1 cellular context compared by ENCODE assay signal in the genomic region with DNA sequence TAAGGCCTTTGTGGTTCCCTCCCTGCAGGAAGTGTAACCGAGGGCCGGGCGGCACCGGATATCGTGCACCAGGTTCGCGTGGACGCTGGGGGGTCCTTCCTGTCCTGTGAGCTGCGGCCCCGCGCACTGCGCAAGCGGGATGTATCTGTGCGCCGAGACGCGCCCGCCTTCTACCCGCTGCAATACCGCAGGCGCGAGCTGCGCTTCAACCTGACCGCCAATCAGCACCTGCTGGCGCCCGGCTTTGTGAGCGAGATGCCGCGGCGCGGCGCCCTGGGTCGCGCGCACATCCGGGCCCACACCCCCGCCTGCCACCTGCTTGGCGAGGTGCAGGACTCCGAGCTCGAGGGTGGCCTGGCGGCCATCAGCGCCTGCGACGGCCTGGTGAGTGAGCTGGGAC.
TF ChIP-seq lines count a peak whose summit lies in the region.

No MANE protein-coding gene starts in this region.

TF ChIP-seq in WTC11, 78 proteins besides CTCF, POLR2A, EP300 and RAD21 (continued from another document):
- TF ChIP-seq, protein P1, sequence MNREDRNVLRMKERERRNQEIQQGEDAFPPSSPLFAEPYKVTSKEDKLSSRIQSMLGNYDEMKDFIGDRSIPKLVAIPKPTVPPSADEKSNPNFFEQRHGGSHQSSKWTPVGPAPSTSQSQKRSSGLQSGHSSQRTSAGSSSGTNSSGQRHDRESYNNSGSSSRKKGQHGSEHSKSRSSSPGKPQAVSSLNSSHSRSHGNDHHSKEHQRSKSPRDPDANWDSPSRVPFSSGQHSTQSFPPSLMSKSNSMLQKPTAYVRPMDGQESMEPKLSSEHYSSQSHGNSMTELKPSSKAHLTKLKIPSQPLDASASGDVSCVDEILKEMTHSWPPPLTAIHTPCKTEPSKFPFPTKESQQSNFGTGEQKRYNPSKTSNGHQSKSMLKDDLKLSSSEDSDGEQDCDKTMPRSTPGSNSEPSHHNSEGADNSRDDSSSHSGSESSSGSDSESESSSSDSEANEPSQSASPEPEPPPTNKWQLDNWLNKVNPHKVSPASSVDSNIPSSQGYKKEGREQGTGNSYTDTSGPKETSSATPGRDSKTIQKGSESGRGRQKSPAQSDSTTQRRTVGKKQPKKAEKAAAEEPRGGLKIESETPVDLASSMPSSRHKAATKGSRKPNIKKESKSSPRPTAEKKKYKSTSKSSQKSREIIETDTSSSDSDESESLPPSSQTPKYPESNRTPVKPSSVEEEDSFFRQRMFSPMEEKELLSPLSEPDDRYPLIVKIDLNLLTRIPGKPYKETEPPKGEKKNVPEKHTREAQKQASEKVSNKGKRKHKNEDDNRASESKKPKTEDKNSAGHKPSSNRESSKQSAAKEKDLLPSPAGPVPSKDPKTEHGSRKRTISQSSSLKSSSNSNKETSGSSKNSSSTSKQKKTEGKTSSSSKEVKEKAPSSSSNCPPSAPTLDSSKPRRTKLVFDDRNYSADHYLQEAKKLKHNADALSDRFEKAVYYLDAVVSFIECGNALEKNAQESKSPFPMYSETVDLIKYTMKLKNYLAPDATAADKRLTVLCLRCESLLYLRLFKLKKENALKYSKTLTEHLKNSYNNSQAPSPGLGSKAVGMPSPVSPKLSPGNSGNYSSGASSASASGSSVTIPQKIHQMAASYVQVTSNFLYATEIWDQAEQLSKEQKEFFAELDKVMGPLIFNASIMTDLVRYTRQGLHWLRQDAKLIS (CRISPR knock-in tag; IDR thresholded peaks at IDR 0.05; ENCODE audit: borderline replicate concordance): no peak
- TF ChIP-seq, protein P2, sequence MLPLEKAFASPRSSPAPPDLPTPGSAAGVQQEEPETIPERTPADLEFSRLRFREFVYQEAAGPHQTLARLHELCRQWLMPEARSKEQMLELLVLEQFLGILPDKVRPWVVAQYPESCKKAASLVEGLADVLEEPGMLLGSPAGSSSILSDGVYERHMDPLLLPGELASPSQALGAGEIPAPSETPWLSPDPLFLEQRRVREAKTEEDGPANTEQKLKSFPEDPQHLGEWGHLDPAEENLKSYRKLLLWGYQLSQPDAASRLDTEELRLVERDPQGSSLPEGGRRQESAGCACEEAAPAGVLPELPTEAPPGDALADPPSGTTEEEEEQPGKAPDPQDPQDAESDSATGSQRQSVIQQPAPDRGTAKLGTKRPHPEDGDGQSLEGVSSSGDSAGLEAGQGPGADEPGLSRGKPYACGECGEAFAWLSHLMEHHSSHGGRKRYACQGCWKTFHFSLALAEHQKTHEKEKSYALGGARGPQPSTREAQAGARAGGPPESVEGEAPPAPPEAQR (CRISPR knock-in tag; IDR thresholded peaks at IDR 0.05): no peak
- TF ChIP-seq, protein P3, sequence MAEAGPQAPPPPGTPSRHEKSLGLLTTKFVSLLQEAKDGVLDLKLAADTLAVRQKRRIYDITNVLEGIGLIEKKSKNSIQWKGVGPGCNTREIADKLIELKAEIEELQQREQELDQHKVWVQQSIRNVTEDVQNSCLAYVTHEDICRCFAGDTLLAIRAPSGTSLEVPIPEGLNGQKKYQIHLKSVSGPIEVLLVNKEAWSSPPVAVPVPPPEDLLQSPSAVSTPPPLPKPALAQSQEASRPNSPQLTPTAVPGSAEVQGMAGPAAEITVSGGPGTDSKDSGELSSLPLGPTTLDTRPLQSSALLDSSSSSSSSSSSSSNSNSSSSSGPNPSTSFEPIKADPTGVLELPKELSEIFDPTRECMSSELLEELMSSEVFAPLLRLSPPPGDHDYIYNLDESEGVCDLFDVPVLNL (CRISPR knock-in tag; IDR thresholded peaks at IDR 0.05; ENCODE audit: borderline replicate concordance, low read depth): no peak
- TF ChIP-seq CBFB (CRISPR knock-in tag; IDR thresholded peaks at IDR 0.05; ENCODE audit: low read depth) (no peak), ZNF232 (CRISPR knock-in tag; IDR thresholded peaks at IDR 0.05) (no peak), NR1H2 (CRISPR knock-in tag; IDR thresholded peaks at IDR 0.05) (no peak), KAT7 (CRISPR knock-in tag; IDR thresholded peaks at IDR 0.05; ENCODE audit: borderline replicate concordance) (no peak), TP53 (CRISPR knock-in tag; IDR thresholded peaks at IDR 0.05) (no peak), FOXJ3 (CRISPR knock-in tag; IDR thresholded peaks at IDR 0.05; ENCODE audit: borderline replicate concordance) (no peak), JAZF1 (CRISPR knock-in tag; IDR thresholded peaks at IDR 0.05) (no peak), NR2C2 (CRISPR knock-in tag; IDR thresholded peaks at IDR 0.05) (no peak), SMAD3 (CRISPR knock-in tag; IDR thresholded peaks at IDR 0.05; ENCODE audit: borderline replicate concordance) (no peak), ZNF219 (CRISPR knock-in tag; IDR thresholded peaks at IDR 0.05; ENCODE audit: borderline replicate concordance) (no peak)
- TF ChIP-seq, protein P4, sequence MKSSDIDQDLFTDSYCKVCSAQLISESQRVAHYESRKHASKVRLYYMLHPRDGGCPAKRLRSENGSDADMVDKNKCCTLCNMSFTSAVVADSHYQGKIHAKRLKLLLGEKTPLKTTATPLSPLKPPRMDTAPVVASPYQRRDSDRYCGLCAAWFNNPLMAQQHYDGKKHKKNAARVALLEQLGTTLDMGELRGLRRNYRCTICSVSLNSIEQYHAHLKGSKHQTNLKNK (CRISPR knock-in tag; IDR thresholded peaks at IDR 0.05): no peak
